In genomic region chr9:83334320-83334719, GRCh38 we compare ENCODE assay signal across 8 cellular contexts.
DNase-seq lines count a peak whose midpoint lies in the region; TF ChIP-seq lines count a peak whose summit lies in the region.

No MANE protein-coding gene starts in this region.

- no peak overlapping the region for H3K4me2 ChIP-seq in smooth muscle cell

- TF ChIP-seq CTCF in smooth muscle cell (IDR thresholded peaks at IDR 0.05; ENCODE audit: borderline replicate concordance, insufficient read depth, poor library complexity, severe bottlenecking): peak; percentile 83

- H3K36me3 ChIP-seq in H7 (replicated peaks; ENCODE audit: control insufficient read depth, insufficient read depth, low read length) (no peaks in the 10 kb centered on the region), smooth muscle cell (ENCODE audit: low read depth) (no peaks in the 10 kb centered on the region)

- H3K9ac ChIP-seq in smooth muscle cell (ENCODE audit: low read depth): no peak overlapping the region

- H3K27ac ChIP-seq in smooth muscle cell (ENCODE audit: low read depth): no peak overlapping the region

- WGBS in smooth muscle cell (ENCODE audit: low lambda C conversion rate): 13% methylated on average over 4 of the region's 4 CpGs

- H3K4me3 ChIP-seq in H7 (ENCODE audit: insufficient read depth, low read depth, low read length) (no peak overlapping the region), smooth muscle cell (no peak overlapping the region)

- H3K27me3 ChIP-seq in H7 (ENCODE audit: control insufficient read depth, insufficient read depth, low read length) (no peaks in the 10 kb centered on the region; the same call in 1 of the 2 replicates), smooth muscle cell (ENCODE audit: low read depth) (no peaks in the 10 kb centered on the region)

- H3K4me1 ChIP-seq in smooth muscle cell (ENCODE audit: low read depth): no peaks in the 10 kb centered on the region

- DNase-seq in DMS79 treated with DMSO at 0.1 percent for 48 hours (lab: John Stamatoyannopoulos, UW) (peak; percentile 49), H7 (peak; percentile 43), NCI-H1436 (lab: John Stamatoyannopoulos, UW) (peak; percentile 75), T-helper 22 cell (ENCODE audit: low read depth) (peak; percentile 7), astrocyte of the hippocampus (ENCODE audit: low read depth, low spot score) (peak; percentile 86), hippocampal formation (lab: John Stamatoyannopoulos, UW) (peak; percentile 50 to 61), smooth muscle cell (lab: John Stamatoyannopoulos, UW; ENCODE audit: unreplicated experiment) (no peak), cortex of kidney (lab: John Stamatoyannopoulos, UW) (no peak)

- H2AFZ ChIP-seq in smooth muscle cell (ENCODE audit: low read depth): no peak overlapping the region

- no peaks in the 10 kb centered on the region for H3F3A ChIP-seq in smooth muscle cell (ENCODE audit: low read depth)

- no peaks in the 10 kb centered on the region for H3K9me3 ChIP-seq in smooth muscle cell (replicated peaks; ENCODE audit: low read depth)

- H4K20me1 ChIP-seq in smooth muscle cell (ENCODE audit: low read depth): no peaks in the 10 kb centered on the region

- no peaks in the 10 kb centered on the region for H3K79me2 ChIP-seq in smooth muscle cell (ENCODE audit: low read depth)

Comparison
In these comparisons a context has a peak if more than half of its experiments do, and no peak if none do; other contexts are left out.
1. DNase-seq: peak in DMS79 treated with DMSO at 0.1 percent for 48 hours (single experiment), H7 (single experiment), NCI-H1436 (single experiment), T-helper 22 cell (single experiment), astrocyte of the hippocampus (single experiment) and hippocampal formation (2 of 2); none in smooth muscle cell (single experiment) and cortex of kidney (single experiment).